ENCODE assay signal across 1 cellular context in the genomic region with DNA sequence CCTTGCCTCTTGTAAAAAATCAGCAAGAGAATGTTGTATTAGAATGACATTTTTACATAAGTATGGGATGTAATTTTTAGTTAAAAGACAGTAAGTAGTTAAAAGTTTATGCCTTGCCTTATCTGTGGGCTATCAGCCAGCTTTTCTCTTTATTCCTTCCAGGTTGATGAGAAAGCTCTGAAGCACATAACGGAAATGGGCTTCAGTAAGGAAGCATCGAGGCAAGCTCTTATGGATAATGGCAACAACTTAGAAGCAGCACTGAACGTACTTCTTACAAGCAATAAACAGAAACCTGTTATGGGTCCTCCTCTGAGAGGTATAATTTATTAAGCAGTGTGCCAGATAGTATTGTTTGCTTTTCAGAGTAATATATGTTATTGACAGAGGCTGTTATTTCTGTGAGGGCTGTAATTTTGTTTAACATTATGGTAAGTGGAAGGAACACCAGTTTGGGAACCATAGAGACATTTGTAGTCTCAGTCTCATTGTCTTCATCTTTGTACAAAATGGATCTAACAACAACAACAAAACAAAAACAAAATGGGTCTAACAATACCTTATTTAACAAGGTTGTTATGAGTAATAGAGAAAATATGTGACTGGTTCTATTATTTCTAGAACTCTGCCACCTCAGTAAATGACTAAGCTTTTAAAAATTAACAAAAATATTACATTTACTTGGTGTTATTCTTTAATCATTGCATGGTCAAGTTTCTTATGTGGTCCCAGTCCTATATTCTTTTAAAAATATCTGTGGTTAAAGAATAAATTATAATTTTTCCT.
TF ChIP-seq lines count a peak whose summit lies in the region.

No MANE protein-coding gene starts in this region.

TF ChIP-seq in IMR-90, 13 proteins besides CTCF, POLR2A, EP300 and RAD21 (continued from another document):
- TF ChIP-seq RCOR1 (IDR thresholded peaks at IDR 0.05; ENCODE audit: insufficient replicate concordance, low read length) (no peak), NFE2L2 (IDR thresholded peaks at IDR 0.05; ENCODE audit: low read depth, low read length) (no peak), CHD1 (IDR thresholded peaks at IDR 0.05; ENCODE audit: low read depth, low read length) (no peak), BHLHE40 (IDR thresholded peaks at IDR 0.05; ENCODE audit: low read depth, low read length) (no peak), FOS (IDR thresholded peaks at IDR 0.05; ENCODE audit: low read depth, low read length) (no peak), RFX5 (IDR thresholded peaks at IDR 0.05; ENCODE audit: low read depth, low read length) (no peak), MXI1 (IDR thresholded peaks at IDR 0.05; ENCODE audit: borderline replicate concordance, low read depth, low read length) (no peak), SMC3 (IDR thresholded peaks at IDR 0.05; ENCODE audit: low read depth, low read length) (no peak), MAFK (IDR thresholded peaks at IDR 0.05; ENCODE audit: low read depth, low read length) (no peak)
- TF ChIP-seq, protein P1, sequence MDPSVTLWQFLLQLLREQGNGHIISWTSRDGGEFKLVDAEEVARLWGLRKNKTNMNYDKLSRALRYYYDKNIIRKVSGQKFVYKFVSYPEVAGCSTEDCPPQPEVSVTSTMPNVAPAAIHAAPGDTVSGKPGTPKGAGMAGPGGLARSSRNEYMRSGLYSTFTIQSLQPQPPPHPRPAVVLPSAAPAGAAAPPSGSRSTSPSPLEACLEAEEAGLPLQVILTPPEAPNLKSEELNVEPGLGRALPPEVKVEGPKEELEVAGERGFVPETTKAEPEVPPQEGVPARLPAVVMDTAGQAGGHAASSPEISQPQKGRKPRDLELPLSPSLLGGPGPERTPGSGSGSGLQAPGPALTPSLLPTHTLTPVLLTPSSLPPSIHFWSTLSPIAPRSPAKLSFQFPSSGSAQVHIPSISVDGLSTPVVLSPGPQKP (IDR thresholded peaks at IDR 0.05; ENCODE audit: borderline replicate concordance, low read depth, low read length) = no peak
- TF ChIP-seq, protein P2, sequence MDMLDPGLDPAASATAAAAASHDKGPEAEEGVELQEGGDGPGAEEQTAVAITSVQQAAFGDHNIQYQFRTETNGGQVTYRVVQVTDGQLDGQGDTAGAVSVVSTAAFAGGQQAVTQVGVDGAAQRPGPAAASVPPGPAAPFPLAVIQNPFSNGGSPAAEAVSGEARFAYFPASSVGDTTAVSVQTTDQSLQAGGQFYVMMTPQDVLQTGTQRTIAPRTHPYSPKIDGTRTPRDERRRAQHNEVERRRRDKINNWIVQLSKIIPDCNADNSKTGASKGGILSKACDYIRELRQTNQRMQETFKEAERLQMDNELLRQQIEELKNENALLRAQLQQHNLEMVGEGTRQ (IDR thresholded peaks at IDR 0.05; ENCODE audit: low read depth, low read length) = no peak
